In genomic region chr10:110803239-110803593, GRCh38 we compare ENCODE assay signal across 8 cellular contexts.
DNase-seq lines count a peak whose midpoint lies in the region; ATAC-seq, FAIRE-seq and TF ChIP-seq lines count a peak whose summit lies in the region.

No MANE protein-coding gene starts in this region.

- FAIRE-seq in GM12892 (lab: Jason Lieb, UNC) (peak; percentile 86), D721Med (lab: Jason Lieb, UNC) (no peak)

- no peak for TF ChIP-seq POLR2A in GM12892 (IDR thresholded peaks at IDR 0.05; ENCODE audit: low read depth, low read length)

- H3K27ac ChIP-seq in Karpas-422 (ENCODE audit: low read length) (no peak overlapping the region), mucosa of rectum (ENCODE audit: low read depth in 2 of 2, low read length in 2 of 2) (peak overlapping the region; percentile 46 to 74)

- no peaks in the 10 kb centered on the region for H3K9me2 ChIP-seq in Karpas-422 (replicated peaks; ENCODE audit: insufficient read depth, low read length)

- peak; percentile 66 for ATAC-seq in GM21526 (IDR thresholded peaks at IDR 0.05; ENCODE audit: low FRiP score, unreplicated experiment)

- peak overlapping the region; percentile 33 for H3K4me2 ChIP-seq in Karpas-422 (ENCODE audit: low read depth, low read length, poor library complexity, severe bottlenecking)

- H3K4me1 Mint-ChIP-seq in CD14-positive monocyte, result peaks cover 15% of the 10 kb centered on the region

- H3K4me1 ChIP-seq in Karpas-422 (ENCODE audit: low read length), result peaks cover 23% of the 10 kb centered on the region
- H3K4me1 ChIP-seq in mucosa of rectum (ENCODE audit: control insufficient read depth in 2 of 2, insufficient read depth in 2 of 2, low read length in 2 of 2), result peaks cover 29 to 41% of the 10 kb centered on the region in 2 donors

- TF ChIP-seq CTCF in D721Med (IDR thresholded peaks at IDR 0.05; ENCODE audit: insufficient read depth, missing control alignments) (no peak), CD14-positive monocyte (IDR thresholded peaks at IDR 0.05) (no peak)

- H3K9me3 ChIP-seq in Karpas-422 (ENCODE audit: low read length) (no peaks in the 10 kb centered on the region), mucosa of rectum (ENCODE audit: control insufficient read depth in 2 of 2, low read length in 2 of 2) (no peaks in the 10 kb centered on the region)

- peaks cover 0 to 4% (median 0%) of the 10 kb centered on the region in 7 donors for H3K9me3 Mint-ChIP-seq in CD14-positive monocyte

- H3K27me3 ChIP-seq in Karpas-422 (ENCODE audit: low read length) (no peaks in the 10 kb centered on the region), mucosa of rectum (ENCODE audit: control insufficient read depth in 2 of 2, insufficient read depth in 2 of 2, low read length in 2 of 2) (no peaks in the 10 kb centered on the region)

- no peak overlapping the region for H3K4me3 ChIP-seq in Karpas-422 (ENCODE audit: low read length)
- no peak overlapping the region for H3K4me3 ChIP-seq in mucosa of rectum (ENCODE audit: low read length in 2 of 2)

- no peak overlapping the region for H2AFZ ChIP-seq in Karpas-422 (ENCODE audit: low read length)

- H3K9ac ChIP-seq in Karpas-422 (ENCODE audit: low read length) (peak overlapping the region; percentile 1; the same call in 1 of the 2 replicates), mucosa of rectum (ENCODE audit: low read depth in 1 of 2, low read length in 2 of 2) (peak overlapping the region in 1 of 2 donors; percentile 47)

- H3K36me3 Mint-ChIP-seq in CD14-positive monocyte, result no peaks in the 10 kb centered on the region

- H3K79me2 ChIP-seq in Karpas-422 (ENCODE audit: low read length), result no peaks in the 10 kb centered on the region

- H4K20me1 ChIP-seq in Karpas-422 (ENCODE audit: insufficient read depth, low read depth, low read length), result no peaks in the 10 kb centered on the region

- H3K27me3 Mint-ChIP-seq in CD14-positive monocyte (ENCODE audit: low read depth in 3 of 3), result peaks cover 0 to 5% (median 3%) of the 10 kb centered on the region in 3 donors

- no peak overlapping the region for H3K4me3 Mint-ChIP-seq in CD14-positive monocyte

- H3K27ac Mint-ChIP-seq in CD14-positive monocyte, result no peak overlapping the region

- intact Hi-C loops in CD14-positive monocyte (cut with micrococcal nuclease), result loop anchor here (5.0 to 10.0 kb wide), 2 partner anchors 72 to 89 kb away; partner anchors contain the start of gene PDCD4 (in 1 of the 2)

- H3K36me3 ChIP-seq in Karpas-422 (ENCODE audit: insufficient read depth, low read length) (no peaks in the 10 kb centered on the region), mucosa of rectum (ENCODE audit: control insufficient read depth in 2 of 2, insufficient read depth in 2 of 2, low read length in 2 of 2) (no peaks in the 10 kb centered on the region)

- DNase-seq in GM12892 (ENCODE audit: insufficient read length) (no peak), Karpas-422 (no peak), middle frontal gyrus (ENCODE audit: extremely low spot score, low spot score) (no peak), D721Med (ENCODE audit: insufficient read length, low spot score) (no peak), cerebellum (ENCODE audit: low spot score) (no peak), CD14-positive monocyte (ENCODE audit: low spot score) (no peak)
